ENCODE assay signal across 7 cellular contexts in genomic region chr14:50060871-50061663, GRCh38. TPM values are rescaled to one million over a fixed set of nuclear protein-coding genes. Genes with fewer than 3 reads are reported as not detected.
DNase-seq lines count a peak whose midpoint lies in the region; ATAC-seq, FAIRE-seq and TF ChIP-seq lines count a peak whose summit lies in the region.

No MANE protein-coding gene starts in this region.

- H3K27ac Mint-ChIP-seq in immature natural killer cell, result peak overlapping the region; percentile 98 to 100 (median 100)

- intact Hi-C loops in body of pancreas (cut with DNase I), result no loop called here

- H3K27me3 Mint-ChIP-seq in immature natural killer cell (ENCODE audit: low read depth in 3 of 3), result peaks cover 5 to 9% (median 8%) of the 10 kb centered on the region in 3 donors

- ATAC-seq in HG03457 (IDR thresholded peaks at IDR 0.05; ENCODE audit: unreplicated experiment) (peak; percentile 2), body of pancreas (peak; percentile 66)

- H3K4me1 ChIP-seq in body of pancreas (peaks cover 29% of the 10 kb centered on the region), small intestine (ENCODE audit: control insufficient read depth in 2 of 2, insufficient read depth in 1 of 2, low read depth in 1 of 2, low read length in 1 of 2) (peaks cover 15 to 19% of the 10 kb centered on the region in 2 donors)

- TF ChIP-seq CTCF in GM06990 (IDR thresholded peaks at IDR 0.05; ENCODE audit: insufficient read depth, low read length, poor library complexity, severe bottlenecking), result no peak
- TF ChIP-seq CTCF in body of pancreas (IDR thresholded peaks at IDR 0.05), result peak in 1 of 7 experiments; percentile 19

- peak overlapping the region; percentile 83 to 99 (median 91) for H3K4me3 Mint-ChIP-seq in immature natural killer cell

- WGBS in body of pancreas, 2 donors, result 42 to 46% methylated on average over 12 of the region's 12 CpGs
- WGBS in small intestine, 3 donors, result 39 to 64% (median 53%) methylated on average over 12 of the region's 12 CpGs

- peak overlapping the region; percentile 65 for H3K9ac ChIP-seq in SK-N-MC (ENCODE audit: insufficient read length)

- H3K9me3 ChIP-seq in SK-N-MC (ENCODE audit: low read depth, low read length), result no peaks in the 10 kb centered on the region
- H3K9me3 ChIP-seq in body of pancreas, result no peaks in the 10 kb centered on the region
- H3K9me3 ChIP-seq in small intestine (ENCODE audit: control insufficient read depth, low read depth), result no peaks in the 10 kb centered on the region

- H3K4me3 ChIP-seq in GM06990 (replicated peaks; ENCODE audit: low read depth, low read length) (no peak overlapping the region), SK-N-MC (peak overlapping the region; percentile 39), body of pancreas (no peak overlapping the region), small intestine (ENCODE audit: low read depth in 1 of 2, low read length in 2 of 2) (no peak overlapping the region)

- peaks cover 95 to 100% of the 10 kb centered on the region in 2 donors for H3K4me1 Mint-ChIP-seq in immature natural killer cell

- no peaks in the 10 kb centered on the region for H3K27me3 ChIP-seq in GM06990 (replicated peaks; ENCODE audit: control insufficient read depth, insufficient read depth, low read length)
- H3K27me3 ChIP-seq in body of pancreas, result no peaks in the 10 kb centered on the region
- no peaks in the 10 kb centered on the region for H3K27me3 ChIP-seq in small intestine (ENCODE audit: control insufficient read depth in 2 of 2, insufficient read depth in 2 of 2, low read length in 2 of 2)

- DNase-seq in GM06990 (ENCODE audit: extremely low read depth, insufficient read length) (peak; percentile 69), SK-N-MC (ENCODE audit: low read depth, low spot score) (peak; percentile 96), body of pancreas (peak in 3 of 4 donors; percentile 36 to 71 (median 57)), immature natural killer cell (peak; percentile 39 to 60 (median 45)), small intestine (no peak)
- no peak for DNase-seq in effector CD8-positive, alpha-beta T cell (lab: John Stamatoyannopoulos, UW)

- H3K27ac ChIP-seq in SK-N-MC, result peak overlapping the region; percentile 99
- peak overlapping the region; percentile 47 to 78 (median 70) for H3K27ac ChIP-seq in body of pancreas
- H3K27ac ChIP-seq in small intestine (ENCODE audit: low read depth in 1 of 2, low read length in 1 of 2), result peak overlapping the region; percentile 90 to 92

- H3K36me3 ChIP-seq in GM06990 (ENCODE audit: control insufficient read depth, insufficient read depth, low read length), result no peaks in the 10 kb centered on the region
- H3K36me3 ChIP-seq in SK-N-MC (ENCODE audit: insufficient read depth, low read length), result no peaks in the 10 kb centered on the region
- no peaks in the 10 kb centered on the region for H3K36me3 ChIP-seq in body of pancreas (replicated peaks in 1 of 2; ENCODE audit: insufficient read depth in 1 of 2, low read depth in 2 of 2)
- H3K36me3 ChIP-seq in small intestine (ENCODE audit: control insufficient read depth in 2 of 2, insufficient read depth in 2 of 2, low read length in 2 of 2), result no peaks in the 10 kb centered on the region

- H3K36me3 Mint-ChIP-seq in immature natural killer cell, result peaks cover 2 to 4% (median 2%) of the 10 kb centered on the region in 3 donors

- FAIRE-seq in small intestine (lab: Jason Lieb, UNC), result no peak

- no peaks in the 10 kb centered on the region for H3K9me3 Mint-ChIP-seq in immature natural killer cell

- TF ChIP-seq POLR2A in body of pancreas (IDR thresholded peaks at IDR 0.05), result no peak

RNA-seq across cellular contexts. Expression of gene VCPKMT, which starts 55.3 kb away (rescaled TPM):
- 1 to 10 TPM; 2.0 to 4.2 TPM for total RNA-seq in body of pancreas
- polyA plus RNA-seq in immature natural killer cell (10 to 100 TPM in 2 of 3 donors, 1 to 10 TPM in 1; 7.8 to 19.2 (median 14.4) TPM), small intestine (10 to 100 TPM in 2 of 3 donors, 1 to 10 TPM in 1; 7.6 to 21.2 (median 13.2) TPM)

Comparison
In these comparisons a context has a peak if more than half of its experiments do, and no peak if none do; other contexts are left out.
1. DNase-seq: peak in GM06990 (single experiment), SK-N-MC (single experiment), body of pancreas (3 of 4) and immature natural killer cell (3 of 3); none in small intestine (single experiment) and effector CD8-positive, alpha-beta T cell (single experiment).
2. Peak in every context shown above with its lines, with median percentiles within 50 percentile points of each other: H3K27ac ChIP-seq.